In genomic region chrX:108268434-108269080, GRCh38 we compare ENCODE assay signal across 15 cellular contexts.
DNase-seq lines count a peak whose midpoint lies in the region; ATAC-seq lines count a peak whose summit lies in the region.
"Had no signal": no experiment of that assay in that cellular context is flagged by ENCODE, and none has a peak within 500 bp of the region (broad histone marks: within the 10 kb centered on the region; RNA-seq: fewer than 3 reads in every experiment).

No MANE protein-coding gene starts in this region.

- no peak for ATAC-seq in HG02763 (IDR thresholded peaks at IDR 0.05; ENCODE audit: unreplicated experiment)
- ATAC-seq: GM23338, Right ventricle myocardium inferior had no signal

- DNase-seq in EL (peak; percentile 15), M059J (ENCODE audit: low read depth) (peak; percentile 45), dermis blood vessel endothelial cell (peak; percentile 33), myocyte (ENCODE audit: low read depth) (peak; percentile 71), hypothalamus (lab: John Stamatoyannopoulos, UW) (no peak), DMS79 (lab: John Stamatoyannopoulos, UW) (no peak), cortex of kidney (lab: John Stamatoyannopoulos, UW) (no peak)
- DNase-seq: activated CD4-positive, CD25-positive, alpha-beta regulatory T cell treated with anti-CD3 and anti-CD28 coated beads, Interleukin-2, amount 50 U/mL, for 72 hours; brain microvascular endothelial cell; foreskin melanocyte; MV-4-11; NK-92 treated with Interleukin-12 subunit alpha and Interleukin-12 subunit beta, amount 100 ng/mL, for 24 hours had no signal

Comparison
In these comparisons a context has a peak if more than half of its experiments do, and no peak if none do; other contexts are left out.
1. DNase-seq: peak in EL (single experiment), M059J (single experiment), dermis blood vessel endothelial cell (single experiment) and myocyte (single experiment); none in hypothalamus (0 of 51), DMS79 (single experiment) and cortex of kidney (single experiment).